In the genomic region with DNA sequence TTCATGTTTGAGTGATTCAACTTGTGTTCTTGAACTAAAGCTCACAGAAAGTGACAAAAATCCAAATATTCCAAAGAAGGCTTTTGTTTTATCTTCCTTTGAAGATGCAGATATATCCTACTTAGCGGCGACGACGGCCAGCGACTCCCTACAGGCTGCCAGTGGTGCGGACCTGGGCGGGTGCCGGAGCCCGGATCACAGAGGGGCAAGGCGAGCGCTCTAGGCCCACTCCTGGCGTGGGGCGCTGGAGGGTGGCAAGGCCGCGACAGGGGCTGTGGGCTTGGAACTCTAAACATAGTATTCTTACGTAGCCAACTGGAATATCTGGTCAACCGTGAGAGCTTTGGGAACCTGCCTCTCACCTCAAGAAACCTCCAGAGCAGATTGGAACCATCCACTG, we compare ENCODE assay signal across 1 cellular context.
TF ChIP-seq lines count a peak whose summit lies in the region.

No MANE protein-coding gene starts in this region.

TF ChIP-seq in SK-N-SH, 30 proteins besides CTCF, POLR2A, EP300 and RAD21 (continued from another document):
- TF ChIP-seq, protein P1, sequence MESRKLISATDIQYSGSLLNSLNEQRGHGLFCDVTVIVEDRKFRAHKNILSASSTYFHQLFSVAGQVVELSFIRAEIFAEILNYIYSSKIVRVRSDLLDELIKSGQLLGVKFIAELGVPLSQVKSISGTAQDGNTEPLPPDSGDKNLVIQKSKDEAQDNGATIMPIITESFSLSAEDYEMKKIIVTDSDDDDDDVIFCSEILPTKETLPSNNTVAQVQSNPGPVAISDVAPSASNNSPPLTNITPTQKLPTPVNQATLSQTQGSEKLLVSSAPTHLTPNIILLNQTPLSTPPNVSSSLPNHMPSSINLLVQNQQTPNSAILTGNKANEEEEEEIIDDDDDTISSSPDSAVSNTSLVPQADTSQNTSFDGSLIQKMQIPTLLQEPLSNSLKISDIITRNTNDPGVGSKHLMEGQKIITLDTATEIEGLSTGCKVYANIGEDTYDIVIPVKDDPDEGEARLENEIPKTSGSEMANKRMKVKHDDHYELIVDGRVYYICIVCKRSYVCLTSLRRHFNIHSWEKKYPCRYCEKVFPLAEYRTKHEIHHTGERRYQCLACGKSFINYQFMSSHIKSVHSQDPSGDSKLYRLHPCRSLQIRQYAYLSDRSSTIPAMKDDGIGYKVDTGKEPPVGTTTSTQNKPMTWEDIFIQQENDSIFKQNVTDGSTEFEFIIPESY (IDR thresholded peaks at IDR 0.05; ENCODE audit: borderline replicate concordance, low read depth), result no peak
- TF ChIP-seq RFX5 (IDR thresholded peaks at IDR 0.05; ENCODE audit: low read length) (no peak), CHD2 (IDR thresholded peaks at IDR 0.05; ENCODE audit: low read length, partially characterized antibody) (no peak), FOXJ3 (CRISPR knock-in tag; IDR thresholded peaks at IDR 0.05) (no peak), TCF12 (IDR thresholded peaks at IDR 0.05) (no peak), RCOR1 (IDR thresholded peaks at IDR 0.05; ENCODE audit: low read length) (no peak), MEF2A (IDR thresholded peaks at IDR 0.05; ENCODE audit: borderline replicate concordance, low read depth) (no peak), JUND (IDR thresholded peaks at IDR 0.05) (no peak), GATA2 (CRISPR knock-in tag; IDR thresholded peaks at IDR 0.05) (no peak), NFIC (IDR thresholded peaks at IDR 0.05; ENCODE audit: borderline replicate concordance) (no peak), SIN3A (IDR thresholded peaks at IDR 0.05; ENCODE audit: borderline replicate concordance, low read depth, low read length) (no peak), MXI1 (IDR thresholded peaks at IDR 0.05; ENCODE audit: low read depth, low read length) (no peak), POLR2AphosphoS5 (IDR thresholded peaks at IDR 0.05; ENCODE audit: low read depth, low read length) (no peak), USF2 (IDR thresholded peaks at IDR 0.05; ENCODE audit: borderline replicate concordance, low read depth, low read length) (no peak), FOXM1 (IDR thresholded peaks at IDR 0.05; ENCODE audit: low read depth) (no peak), ELF1 (IDR thresholded peaks at IDR 0.05) (no peak), USF1 (IDR thresholded peaks at IDR 0.05; ENCODE audit: borderline replicate concordance, low read depth) (no peak)
TF ChIP-seq in SK-N-SH: peak in this region for 0.
